ENCODE assay signal across 1 cellular context in genomic region chr9:35945341-35946018, GRCh38.
TF ChIP-seq lines count a peak whose summit lies in the region.

No MANE protein-coding gene starts in this region.

TF ChIP-seq in IMR-90, 13 proteins besides CTCF, POLR2A, EP300 and RAD21 (continued from another document):
- TF ChIP-seq ELK1 (IDR thresholded peaks at IDR 0.05; ENCODE audit: borderline replicate concordance, low read depth, low read length): no peak
